Comparison of ENCODE assay signal across 16 cellular contexts in the genomic region with DNA sequence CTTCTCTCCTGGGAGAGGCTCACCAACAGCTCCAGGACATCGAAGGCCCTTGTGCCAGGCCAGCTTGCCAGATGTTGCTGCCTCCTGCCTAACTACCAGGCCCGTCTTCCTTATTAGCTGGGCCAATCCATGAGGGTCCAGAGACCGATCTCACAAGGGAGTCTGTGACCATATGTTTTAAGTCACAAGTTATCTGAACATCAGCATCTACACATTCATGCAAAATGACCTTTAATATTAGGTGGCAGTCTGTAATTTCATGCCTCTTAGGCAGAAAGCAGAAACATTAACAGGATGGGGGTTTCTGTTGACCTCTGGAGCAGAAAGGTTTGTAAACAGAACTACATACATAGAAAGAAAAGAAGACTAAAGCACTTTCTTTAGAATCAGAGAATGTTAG.
"Had no signal": no experiment of that assay in that cellular context is flagged by ENCODE, and none has a peak within 500 bp of the region (broad histone marks: within the 10 kb centered on the region; RNA-seq: fewer than 3 reads in every experiment).

No MANE protein-coding gene starts in this region.

- H3K36me3 Mint-ChIP-seq: activated naive CD8-positive, alpha-beta T cell treated with anti-CD3 and anti-CD28 coated beads for 36 hours; naive B cell had no signal

- DNase-seq: activated CD4-positive, alpha-beta T cell treated with anti-CD3 and anti-CD28 coated beads, Interleukin-2, amount 10 ng/mL, durations not matched to agents 24 days and 14 days; activated CD4-positive, CD25-positive, alpha-beta regulatory T cell; activated CD8-positive, alpha-beta memory T cell treated with anti-CD3 and anti-CD28 coated beads, Interleukin-2, amount 50 U/mL, for 48 hours; activated CD8-positive, alpha-beta T cell treated with anti-CD3 and anti-CD28 coated beads, Interleukin-2, amount 10 ng/mL, durations not matched to agents 7 days and 5 days; activated gamma-delta T cell; activated naive CD8-positive, alpha-beta T cell treated with anti-CD3 and anti-CD28 coated beads for 36 hours; activated T-cell treated with anti-CD3 and anti-CD28 coated beads, Interleukin-2, amount 50 U/mL, for 72 hours; left colon; naive B cell; stimulated activated CD4-positive, alpha-beta T cell treated with anti-CD3 and anti-CD28 coated beads, Interleukin-4, amount 100 ng/mL, for 4 hours; stimulated activated CD8-positive, alpha-beta memory T cell treated with anti-CD3 and anti-CD28 coated beads, Interleukin-4, amount 100 ng/mL, for 48 hours; testis; upper lobe of right lung had no signal

- ATAC-seq: activated CD8-positive, alpha-beta T cell treated with anti-CD3 and anti-CD28 coated beads, Interleukin-2, amount 10 ng/mL, durations not matched to agents 7 days and 5 days; activated T-cell treated with anti-CD3 and anti-CD28 coated beads, Interleukin-2, amount 50 U/mL, for 72 hours; gastroesophageal sphincter; left colon; upper lobe of right lung had no signal

- H3K4me3 ChIP-seq: gastroesophageal sphincter, testis, upper lobe of right lung had no signal

- H3K4me1 ChIP-seq: gastroesophageal sphincter, testis had no signal

- H3K4me3 Mint-ChIP-seq: activated CD4-positive, alpha-beta T cell treated with anti-CD3 and anti-CD28 coated beads, Interleukin-2, amount 10 ng/mL, durations not matched to agents 24 days and 14 days; activated CD8-positive, alpha-beta T cell treated with anti-CD3 and anti-CD28 coated beads, Interleukin-2, amount 10 ng/mL, durations not matched to agents 7 days and 5 days; activated naive CD8-positive, alpha-beta T cell treated with anti-CD3 and anti-CD28 coated beads for 36 hours; activated T-cell treated with anti-CD3 and anti-CD28 coated beads, Interleukin-2, amount 50 U/mL, for 72 hours; naive B cell; stimulated activated naive CD8-positive, alpha-beta T cell treated with anti-CD3 and anti-CD28 coated beads, Interleukin-15, Interleukin-2, amounts not matched to agents 100 ng/mL and 50 ng/mL, for 24 hours had no signal

- H3K27me3 Mint-ChIP-seq: activated CD4-positive, alpha-beta T cell treated with anti-CD3 and anti-CD28 coated beads, Interleukin-2, amount 10 ng/mL, durations not matched to agents 24 days and 14 days; activated naive CD8-positive, alpha-beta T cell treated with anti-CD3 and anti-CD28 coated beads for 36 hours; stimulated activated naive CD8-positive, alpha-beta T cell treated with anti-CD3 and anti-CD28 coated beads, Interleukin-15, Interleukin-2, amounts not matched to agents 100 ng/mL and 50 ng/mL, for 24 hours had no signal

- H3K9me3 ChIP-seq: gastroesophageal sphincter, neutrophil, testis, upper lobe of right lung had no signal

- H3K36me3 ChIP-seq: neutrophil had no signal

- H3K4me1 Mint-ChIP-seq: activated CD4-positive, alpha-beta T cell treated with anti-CD3 and anti-CD28 coated beads, Interleukin-2, amount 10 ng/mL, durations not matched to agents 24 days and 14 days; activated naive CD8-positive, alpha-beta T cell treated with anti-CD3 and anti-CD28 coated beads for 36 hours; naive B cell had no signal

- H3K27ac ChIP-seq: gastroesophageal sphincter, neutrophil, testis, upper lobe of right lung had no signal

- H3K27me3 ChIP-seq: gastroesophageal sphincter, testis, upper lobe of right lung had no signal

- H3K27ac Mint-ChIP-seq: activated CD4-positive, alpha-beta T cell treated with anti-CD3 and anti-CD28 coated beads, Interleukin-2, amount 10 ng/mL, durations not matched to agents 24 days and 14 days; activated CD8-positive, alpha-beta T cell treated with anti-CD3 and anti-CD28 coated beads, Interleukin-2, amount 10 ng/mL, durations not matched to agents 7 days and 5 days; activated naive CD8-positive, alpha-beta T cell treated with anti-CD3 and anti-CD28 coated beads for 36 hours; activated T-cell treated with anti-CD3 and anti-CD28 coated beads, Interleukin-2, amount 50 U/mL, for 72 hours; naive B cell; stimulated activated naive CD8-positive, alpha-beta T cell treated with anti-CD3 and anti-CD28 coated beads, Interleukin-15, Interleukin-2, amounts not matched to agents 100 ng/mL and 50 ng/mL, for 24 hours had no signal

- H3K9me3 Mint-ChIP-seq: activated CD4-positive, alpha-beta T cell treated with anti-CD3 and anti-CD28 coated beads, Interleukin-2, amount 10 ng/mL, durations not matched to agents 24 days and 14 days; activated naive CD8-positive, alpha-beta T cell treated with anti-CD3 and anti-CD28 coated beads for 36 hours; activated T-cell treated with anti-CD3 and anti-CD28 coated beads, Interleukin-2, amount 50 U/mL, for 72 hours; naive B cell; stimulated activated naive CD8-positive, alpha-beta T cell treated with anti-CD3 and anti-CD28 coated beads, Interleukin-15, Interleukin-2, amounts not matched to agents 100 ng/mL and 50 ng/mL, for 24 hours had no signal
